ENCODE assay signal across 1 cellular context in the genomic region with DNA sequence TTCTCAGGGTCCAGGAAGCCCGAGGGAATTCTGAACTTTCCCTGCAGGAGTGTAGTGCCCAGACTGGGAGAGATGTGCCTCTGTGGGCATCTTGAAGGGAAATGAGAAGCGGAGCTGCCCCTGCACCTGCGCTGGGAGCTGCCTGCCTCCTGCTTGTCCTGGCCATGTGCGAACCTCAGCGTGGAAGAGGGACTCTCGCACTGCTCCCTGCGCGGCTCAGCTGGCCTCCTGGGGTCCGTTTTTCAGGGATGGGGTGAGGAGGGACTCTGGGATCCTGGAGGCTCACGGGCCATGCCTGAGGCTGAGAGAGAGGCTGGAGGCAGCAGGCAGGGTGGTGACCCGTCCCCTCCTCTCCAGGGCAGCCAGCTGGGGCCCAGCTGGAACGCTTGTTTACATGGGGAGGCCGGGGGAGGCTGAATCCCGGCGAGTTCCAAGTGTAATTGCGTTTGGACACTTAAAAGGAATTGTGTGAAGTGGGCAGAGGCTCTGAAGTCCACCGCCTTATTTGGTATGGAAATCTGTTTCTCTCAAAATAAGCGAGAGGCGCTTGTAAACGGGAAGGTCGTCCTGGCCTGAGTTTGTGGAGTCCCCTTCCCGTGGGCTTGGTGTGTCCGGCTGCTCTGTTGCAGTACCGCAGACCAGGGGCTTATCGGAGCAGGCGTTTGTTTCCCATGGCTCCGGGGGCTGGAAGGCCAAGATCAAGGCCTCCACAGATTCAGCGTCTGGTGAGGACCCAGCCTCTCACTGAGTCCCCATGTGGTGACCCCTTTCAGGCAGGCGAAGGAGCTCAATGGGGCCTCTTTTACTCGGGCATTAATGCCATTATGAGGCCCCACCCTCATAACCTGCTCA.
TF ChIP-seq lines count a peak whose summit lies in the region.

No MANE protein-coding gene starts in this region.

TF ChIP-seq in GM23338, 12 proteins besides CTCF, POLR2A, EP300 and RAD21 (continued from another document):
- TF ChIP-seq, protein P1, sequence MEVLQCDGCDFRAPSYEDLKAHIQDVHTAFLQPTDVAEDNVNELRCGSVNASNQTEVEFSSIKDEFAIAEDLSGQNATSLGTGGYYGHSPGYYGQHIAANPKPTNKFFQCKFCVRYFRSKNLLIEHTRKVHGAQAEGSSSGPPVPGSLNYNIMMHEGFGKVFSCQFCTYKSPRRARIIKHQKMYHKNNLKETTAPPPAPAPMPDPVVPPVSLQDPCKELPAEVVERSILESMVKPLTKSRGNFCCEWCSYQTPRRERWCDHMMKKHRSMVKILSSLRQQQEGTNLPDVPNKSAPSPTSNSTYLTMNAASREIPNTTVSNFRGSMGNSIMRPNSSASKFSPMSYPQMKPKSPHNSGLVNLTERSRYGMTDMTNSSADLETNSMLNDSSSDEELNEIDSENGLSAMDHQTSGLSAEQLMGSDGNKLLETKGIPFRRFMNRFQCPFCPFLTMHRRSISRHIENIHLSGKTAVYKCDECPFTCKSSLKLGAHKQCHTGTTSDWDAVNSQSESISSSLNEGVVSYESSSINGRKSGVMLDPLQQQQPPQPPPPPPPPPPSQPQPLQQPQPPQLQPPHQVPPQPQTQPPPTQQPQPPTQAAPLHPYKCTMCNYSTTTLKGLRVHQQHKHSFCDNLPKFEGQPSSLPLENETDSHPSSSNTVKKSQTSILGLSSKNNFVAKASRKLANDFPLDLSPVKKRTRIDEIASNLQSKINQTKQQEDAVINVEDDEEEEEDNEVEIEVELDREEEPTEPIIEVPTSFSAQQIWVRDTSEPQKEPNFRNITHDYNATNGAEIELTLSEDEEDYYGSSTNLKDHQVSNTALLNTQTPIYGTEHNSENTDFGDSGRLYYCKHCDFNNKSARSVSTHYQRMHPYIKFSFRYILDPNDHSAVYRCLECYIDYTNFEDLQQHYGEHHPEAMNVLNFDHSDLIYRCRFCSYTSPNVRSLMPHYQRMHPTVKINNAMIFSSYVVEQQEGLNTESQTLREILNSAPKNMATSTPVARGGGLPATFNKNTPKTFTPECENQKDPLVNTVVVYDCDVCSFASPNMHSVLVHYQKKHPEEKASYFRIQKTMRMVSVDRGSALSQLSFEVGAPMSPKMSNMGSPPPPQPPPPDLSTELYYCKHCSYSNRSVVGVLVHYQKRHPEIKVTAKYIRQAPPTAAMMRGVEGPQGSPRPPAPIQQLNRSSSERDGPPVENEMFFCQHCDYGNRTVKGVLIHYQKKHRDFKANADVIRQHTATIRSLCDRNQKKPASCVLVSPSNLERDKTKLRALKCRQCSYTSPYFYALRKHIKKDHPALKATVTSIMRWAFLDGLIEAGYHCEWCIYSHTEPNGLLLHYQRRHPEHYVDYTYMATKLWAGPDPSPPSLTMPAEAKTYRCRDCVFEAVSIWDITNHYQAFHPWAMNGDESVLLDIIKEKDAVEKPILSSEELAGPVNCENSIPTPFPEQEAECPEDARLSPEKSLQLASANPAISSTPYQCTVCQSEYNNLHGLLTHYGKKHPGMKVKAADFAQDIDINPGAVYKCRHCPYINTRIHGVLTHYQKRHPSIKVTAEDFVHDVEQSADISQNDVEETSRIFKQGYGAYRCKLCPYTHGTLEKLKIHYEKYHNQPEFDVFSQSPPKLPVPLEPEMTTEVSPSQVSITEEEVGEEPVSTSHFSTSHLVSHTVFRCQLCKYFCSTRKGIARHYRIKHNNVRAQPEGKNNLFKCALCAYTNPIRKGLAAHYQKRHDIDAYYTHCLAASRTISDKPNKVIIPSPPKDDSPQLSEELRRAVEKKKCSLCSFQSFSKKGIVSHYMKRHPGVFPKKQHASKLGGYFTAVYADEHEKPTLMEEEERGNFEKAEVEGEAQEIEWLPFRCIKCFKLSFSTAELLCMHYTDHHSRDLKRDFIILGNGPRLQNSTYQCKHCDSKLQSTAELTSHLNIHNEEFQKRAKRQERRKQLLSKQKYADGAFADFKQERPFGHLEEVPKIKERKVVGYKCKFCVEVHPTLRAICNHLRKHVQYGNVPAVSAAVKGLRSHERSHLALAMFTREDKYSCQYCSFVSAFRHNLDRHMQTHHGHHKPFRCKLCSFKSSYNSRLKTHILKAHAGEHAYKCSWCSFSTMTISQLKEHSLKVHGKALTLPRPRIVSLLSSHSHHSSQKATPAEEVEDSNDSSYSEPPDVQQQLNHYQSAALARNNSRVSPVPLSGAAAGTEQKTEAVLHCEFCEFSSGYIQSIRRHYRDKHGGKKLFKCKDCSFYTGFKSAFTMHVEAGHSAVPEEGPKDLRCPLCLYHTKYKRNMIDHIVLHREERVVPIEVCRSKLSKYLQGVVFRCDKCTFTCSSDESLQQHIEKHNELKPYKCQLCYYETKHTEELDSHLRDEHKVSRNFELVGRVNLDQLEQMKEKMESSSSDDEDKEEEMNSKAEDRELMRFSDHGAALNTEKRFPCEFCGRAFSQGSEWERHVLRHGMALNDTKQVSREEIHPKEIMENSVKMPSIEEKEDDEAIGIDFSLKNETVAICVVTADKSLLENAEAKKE (CRISPR knock-in tag; IDR thresholded peaks at IDR 0.05) = no peak
- no peak for TF ChIP-seq POLR2AphosphoS5 (IDR thresholded peaks at IDR 0.05; ENCODE audit: low read depth)
- TF ChIP-seq, protein P2, sequence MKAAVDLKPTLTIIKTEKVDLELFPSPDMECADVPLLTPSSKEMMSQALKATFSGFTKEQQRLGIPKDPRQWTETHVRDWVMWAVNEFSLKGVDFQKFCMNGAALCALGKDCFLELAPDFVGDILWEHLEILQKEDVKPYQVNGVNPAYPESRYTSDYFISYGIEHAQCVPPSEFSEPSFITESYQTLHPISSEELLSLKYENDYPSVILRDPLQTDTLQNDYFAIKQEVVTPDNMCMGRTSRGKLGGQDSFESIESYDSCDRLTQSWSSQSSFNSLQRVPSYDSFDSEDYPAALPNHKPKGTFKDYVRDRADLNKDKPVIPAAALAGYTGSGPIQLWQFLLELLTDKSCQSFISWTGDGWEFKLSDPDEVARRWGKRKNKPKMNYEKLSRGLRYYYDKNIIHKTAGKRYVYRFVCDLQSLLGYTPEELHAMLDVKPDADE (IDR thresholded peaks at IDR 0.05) = no peak
- no peak for TF ChIP-seq EZH2phosphoT487 (IDR thresholded peaks at IDR 0.05; ENCODE audit: unreplicated experiment)
- TF ChIP-seq ZNF331 (CRISPR knock-in tag; IDR thresholded peaks at IDR 0.05; ENCODE audit: low read depth) = no peak
- no peak for TF ChIP-seq CREB1 (CRISPR knock-in tag; IDR thresholded peaks at IDR 0.05; ENCODE audit: low read depth)
- no peak for TF ChIP-seq NANOG (IDR thresholded peaks at IDR 0.05; ENCODE audit: borderline replicate concordance)
- TF ChIP-seq ZNF114 (CRISPR knock-in tag; IDR thresholded peaks at IDR 0.05) = no peak
- TF ChIP-seq EZH2 (IDR thresholded peaks at IDR 0.05; ENCODE audit: low read depth, unreplicated experiment) = no peak
- no peak for TF ChIP-seq STAT1 (IDR thresholded peaks at IDR 0.05; ENCODE audit: unreplicated experiment)
- TF ChIP-seq, protein P3, sequence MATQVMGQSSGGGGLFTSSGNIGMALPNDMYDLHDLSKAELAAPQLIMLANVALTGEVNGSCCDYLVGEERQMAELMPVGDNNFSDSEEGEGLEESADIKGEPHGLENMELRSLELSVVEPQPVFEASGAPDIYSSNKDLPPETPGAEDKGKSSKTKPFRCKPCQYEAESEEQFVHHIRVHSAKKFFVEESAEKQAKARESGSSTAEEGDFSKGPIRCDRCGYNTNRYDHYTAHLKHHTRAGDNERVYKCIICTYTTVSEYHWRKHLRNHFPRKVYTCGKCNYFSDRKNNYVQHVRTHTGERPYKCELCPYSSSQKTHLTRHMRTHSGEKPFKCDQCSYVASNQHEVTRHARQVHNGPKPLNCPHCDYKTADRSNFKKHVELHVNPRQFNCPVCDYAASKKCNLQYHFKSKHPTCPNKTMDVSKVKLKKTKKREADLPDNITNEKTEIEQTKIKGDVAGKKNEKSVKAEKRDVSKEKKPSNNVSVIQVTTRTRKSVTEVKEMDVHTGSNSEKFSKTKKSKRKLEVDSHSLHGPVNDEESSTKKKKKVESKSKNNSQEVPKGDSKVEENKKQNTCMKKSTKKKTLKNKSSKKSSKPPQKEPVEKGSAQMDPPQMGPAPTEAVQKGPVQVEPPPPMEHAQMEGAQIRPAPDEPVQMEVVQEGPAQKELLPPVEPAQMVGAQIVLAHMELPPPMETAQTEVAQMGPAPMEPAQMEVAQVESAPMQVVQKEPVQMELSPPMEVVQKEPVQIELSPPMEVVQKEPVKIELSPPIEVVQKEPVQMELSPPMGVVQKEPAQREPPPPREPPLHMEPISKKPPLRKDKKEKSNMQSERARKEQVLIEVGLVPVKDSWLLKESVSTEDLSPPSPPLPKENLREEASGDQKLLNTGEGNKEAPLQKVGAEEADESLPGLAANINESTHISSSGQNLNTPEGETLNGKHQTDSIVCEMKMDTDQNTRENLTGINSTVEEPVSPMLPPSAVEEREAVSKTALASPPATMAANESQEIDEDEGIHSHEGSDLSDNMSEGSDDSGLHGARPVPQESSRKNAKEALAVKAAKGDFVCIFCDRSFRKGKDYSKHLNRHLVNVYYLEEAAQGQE (IDR thresholded peaks at IDR 0.05; ENCODE audit: unreplicated experiment) = no peak
